10 cellular contexts compared by ENCODE assay signal in genomic region chr7:157412021-157412443, GRCh38.
DNase-seq lines count a peak whose midpoint lies in the region; ATAC-seq and TF ChIP-seq lines count a peak whose summit lies in the region.
"Had no signal": no experiment of that assay in that cellular context is flagged by ENCODE, and none has a peak within 500 bp of the region (broad histone marks: within the 10 kb centered on the region; RNA-seq: fewer than 3 reads in every experiment).

No MANE protein-coding gene starts in this region.

- no peak overlapping the region for H3K4me3 Mint-ChIP-seq in activated CD4-positive, alpha-beta T cell treated with anti-CD3 and anti-CD28 coated beads, Interleukin-2, amount 10 ng/mL, durations not matched to agents 24 days and 14 days
- H3K4me3 Mint-ChIP-seq in Caco-2 (ENCODE audit: unreplicated experiment), result no peak overlapping the region

- no peaks in the 10 kb centered on the region for H3K27me3 Mint-ChIP-seq in activated CD4-positive, alpha-beta T cell treated with anti-CD3 and anti-CD28 coated beads, Interleukin-2, amount 10 ng/mL, durations not matched to agents 24 days and 14 days
- H3K27me3 Mint-ChIP-seq in Caco-2 (ENCODE audit: insufficient read depth, unreplicated experiment), result no peaks in the 10 kb centered on the region

- no peaks in the 10 kb centered on the region for H3K9me3 Mint-ChIP-seq in activated CD4-positive, alpha-beta T cell treated with anti-CD3 and anti-CD28 coated beads, Interleukin-2, amount 10 ng/mL, durations not matched to agents 24 days and 14 days
- H3K9me3 Mint-ChIP-seq in Caco-2 (ENCODE audit: unreplicated experiment), result no peaks in the 10 kb centered on the region

- no peak overlapping the region for H3K4me2 ChIP-seq in fibroblast of lung (ENCODE audit: extremely low read depth, insufficient read depth, low read length)
- H3K4me2 ChIP-seq: BLaER1 had no signal

- H3K27me3 ChIP-seq in fibroblast of lung (ENCODE audit: control insufficient read depth, insufficient read depth, low read length) (no peaks in the 10 kb centered on the region), Caco-2 (replicated peaks; ENCODE audit: control insufficient read depth, insufficient read depth, low read length) (no peaks in the 10 kb centered on the region)
- H3K27me3 ChIP-seq: BLaER1 had no signal

- peaks cover 14% of the 10 kb centered on the region for H3K36me3 Mint-ChIP-seq in activated CD4-positive, alpha-beta T cell treated with anti-CD3 and anti-CD28 coated beads, Interleukin-2, amount 10 ng/mL, durations not matched to agents 24 days and 14 days (ENCODE audit: low read depth)
- H3K36me3 Mint-ChIP-seq in Caco-2 (ENCODE audit: insufficient read depth, unreplicated experiment), result peaks cover 40% of the 10 kb centered on the region

- no peaks in the 10 kb centered on the region for H3K79me2 ChIP-seq in fibroblast of lung (ENCODE audit: control insufficient read depth, insufficient read depth, low read length)

- H3K27ac ChIP-seq in fibroblast of lung (ENCODE audit: insufficient read depth, low read length), result no peak overlapping the region
- H3K27ac ChIP-seq: BLaER1 had no signal

- H3K4me1 Mint-ChIP-seq in activated CD4-positive, alpha-beta T cell treated with anti-CD3 and anti-CD28 coated beads, Interleukin-2, amount 10 ng/mL, durations not matched to agents 24 days and 14 days, result peaks cover 10% of the 10 kb centered on the region
- no peaks in the 10 kb centered on the region for H3K4me1 Mint-ChIP-seq in Caco-2 (ENCODE audit: low read depth, unreplicated experiment)

- POLR2A ChIA-PET in Caco-2 (lab: Charles Lee), result no interaction called here

- TF ChIP-seq CTCF in fibroblast of lung (conservative IDR thresholded peaks at IDR 0.05 in 1 of 2, IDR thresholded peaks at IDR 0.05 in 1 of 2; ENCODE audit: low read depth in 1 of 2, low read length in 2 of 2) (no peak), Caco-2 (IDR thresholded peaks at IDR 0.05; ENCODE audit: insufficient read depth in 1 of 2, low read depth in 1 of 2, low read length in 1 of 2, severe bottlenecking in 1 of 2, unreplicated experiment in 1 of 2) (no peak)

- H3K4me3 ChIP-seq in fibroblast of lung (replicated peaks in 1 of 4; ENCODE audit: control extremely low read depth in 1 of 4, insufficient read depth in 1 of 4, low read depth in 3 of 4, low read length in 4 of 4) (no peak overlapping the region), Caco-2 (ENCODE audit: low read depth, low read length) (no peak overlapping the region)
- H3K4me3 ChIP-seq: BLaER1 had no signal

- H2AFZ ChIP-seq in fibroblast of lung (ENCODE audit: low read length), result no peak overlapping the region

- DNase-seq in activated T-cell treated with anti-CD3 and anti-CD28 coated beads for 24 hours (ENCODE audit: low read depth) (peak; percentile 46), activated T-cell treated with anti-CD3 and anti-CD28 coated beads for 4 hours (no peak), fibroblast of lung (ENCODE audit: low read depth in 2 of 2) (peak; percentile 69 to 93), Caco-2 (no peak)
- no peak for DNase-seq in activated CD4-positive, alpha-beta T cell treated with anti-CD3 and anti-CD28 coated beads, Interleukin-2, amount 10 ng/mL, durations not matched to agents 24 days and 14 days
- DNase-seq in stimulated activated CD8-positive, alpha-beta memory T cell treated with anti-CD3 and anti-CD28 coated beads, Interleukin-4, amount 100 ng/mL, for 24 hours (ENCODE audit: low read depth), result peak; percentile 38
- DNase-seq: NCI-H2029 treated with DMSO at 0.1 percent for 48 hours had no signal

- CTCF ChIA-PET in Caco-2 (lab: Charles Lee), result no interaction called here

- H3K9me3 ChIP-seq in fibroblast of lung (ENCODE audit: control insufficient read depth, insufficient read depth, low read depth, low read length) (no peaks in the 10 kb centered on the region), Caco-2 (no peaks in the 10 kb centered on the region)
- H3K9me3 ChIP-seq: BLaER1 had no signal

- peaks cover 9% of the 10 kb centered on the region for H3K36me3 ChIP-seq in fibroblast of lung (ENCODE audit: control insufficient read depth, insufficient read depth, low read length)
- H3K36me3 ChIP-seq in Caco-2 (ENCODE audit: control insufficient read depth, insufficient read depth, low read length), result no peaks in the 10 kb centered on the region; the same call in 1 of the 2 replicates

- ATAC-seq in HG02981 (IDR thresholded peaks at IDR 0.05; ENCODE audit: unreplicated experiment) (no peak), HG02678 (IDR thresholded peaks at IDR 0.05; ENCODE audit: unreplicated experiment) (no peak)

- no peaks in the 10 kb centered on the region for H3K4me1 ChIP-seq in fibroblast of lung (ENCODE audit: control insufficient read depth, extremely low read depth, insufficient read depth, low read length)
- no peaks in the 10 kb centered on the region for H3K4me1 ChIP-seq in Caco-2

- no peaks in the 10 kb centered on the region for H4K20me1 ChIP-seq in fibroblast of lung (ENCODE audit: control insufficient read depth, extremely low read depth, insufficient read depth, low read length)

- H3K27ac Mint-ChIP-seq in activated CD4-positive, alpha-beta T cell treated with anti-CD3 and anti-CD28 coated beads, Interleukin-2, amount 10 ng/mL, durations not matched to agents 24 days and 14 days, result peak overlapping the region; percentile 78
- no peak overlapping the region for H3K27ac Mint-ChIP-seq in Caco-2 (ENCODE audit: unreplicated experiment)

- BruUV-seq in Caco-2 (replicated peaks; lab: Mats Ljungman, UMichigan), result no TSS peak

- no peak overlapping the region for H3K9ac ChIP-seq in fibroblast of lung (ENCODE audit: insufficient read depth, low read length)
- H3K9ac ChIP-seq: BLaER1 had no signal

- intact Hi-C loops in activated CD4-positive, alpha-beta T cell treated with anti-CD3 and anti-CD28 coated beads, Interleukin-2, amount 10 ng/mL, durations not matched to agents 24 days and 14 days (cut with micrococcal nuclease), result no loop called here
- intact Hi-C loops in Caco-2 (cut with micrococcal nuclease; ENCODE audit: unreplicated experiment), result no loop called here

Comparison
In these comparisons a context has a peak if more than half of its experiments do, and no peak if none do; other contexts are left out.
1. DNase-seq: peak in activated T-cell treated with anti-CD3 and anti-CD28 coated beads for 24 hours (single experiment), fibroblast of lung (2 of 2) and stimulated activated CD8-positive, alpha-beta memory T cell treated with anti-CD3 and anti-CD28 coated beads, Interleukin-4, amount 100 ng/mL, for 24 hours (single experiment); none in activated T-cell treated with anti-CD3 and anti-CD28 coated beads for 4 hours (single experiment), activated CD4-positive, alpha-beta T cell treated with anti-CD3 and anti-CD28 coated beads, Interleukin-2, amount 10 ng/mL, durations not matched to agents 24 days and 14 days (single experiment) and Caco-2 (0 of 2).